19 cellular contexts compared by ENCODE assay signal in genomic region chr10:68284597-68284996, GRCh38. TPM values are rescaled to one million over a fixed set of nuclear protein-coding genes. Genes with fewer than 3 reads are reported as not detected.
A peak's percentile ranks its signal among the peaks of the same experiment; 100 is the strongest.
DNase-seq lines count a peak whose midpoint lies in the region; ATAC-seq and TF ChIP-seq lines count a peak whose summit lies in the region.
"Had no signal": no experiment of that assay in that cellular context is flagged by ENCODE, and none has a peak within 500 bp of the region (broad histone marks: within the 10 kb centered on the region; RNA-seq: fewer than 3 reads in every experiment).

No MANE protein-coding gene starts in this region.

- no peaks in the 10 kb centered on the region for H3K36me3 ChIP-seq in endodermal cell (ENCODE audit: control insufficient read depth, insufficient read depth, low read length)

- H3K27me3 Mint-ChIP-seq in endodermal cell (ENCODE audit: insufficient read depth) (no peaks in the 10 kb centered on the region), osteocyte (ENCODE audit: unreplicated experiment) (no peaks in the 10 kb centered on the region)
- H3K27me3 Mint-ChIP-seq in stimulated activated naive B cell treated with anti-CD40 and anti-IgM and Interleukin-4, amounts not matched to agents 10 μg/mL and 1 μg/mL and 100 μg/mL, for 72 hours, result no peaks in the 10 kb centered on the region

- peak; percentile 2 for DNase-seq in Daoy (ENCODE audit: low read depth)
- DNase-seq in NCI-H69 (lab: John Stamatoyannopoulos, UW), result peak; percentile 19
- no peak for DNase-seq in endodermal cell
- no peak for DNase-seq in osteocyte (ENCODE audit: extremely low spot score, unreplicated experiment)
- DNase-seq in T-helper 1 cell, result no peak
- no peak for DNase-seq in stimulated activated naive B cell treated with anti-CD40 and anti-IgM and Interleukin-4, amounts not matched to agents 10 μg/mL and 1 μg/mL and 100 μg/mL, for 72 hours
- no peak for DNase-seq in activated T-cell treated with anti-CD3 and anti-CD28 coated beads for 4 hours
- DNase-seq: DMS153, GM23248, KG1, NCI-H1092 treated with DMSO at 0.1 percent for 48 hours, NCI-H1694, NCI-H510A treated with DMSO at 0.1 percent for 48 hours, OCI-M1 had no signal

- no peaks in the 10 kb centered on the region for H3K4me1 ChIP-seq in endodermal cell (ENCODE audit: control insufficient read depth, insufficient read depth, low read length)

- H3K9me3 ChIP-seq in endodermal cell (ENCODE audit: control insufficient read depth, low read length), result no peaks in the 10 kb centered on the region

- H3K27ac Mint-ChIP-seq in endodermal cell, result no peak overlapping the region
- peak overlapping the region; percentile 19 for H3K27ac Mint-ChIP-seq in osteocyte (ENCODE audit: unreplicated experiment)
- H3K27ac Mint-ChIP-seq in stimulated activated naive B cell treated with anti-CD40 and anti-IgM and Interleukin-4, amounts not matched to agents 10 μg/mL and 1 μg/mL and 100 μg/mL, for 72 hours, result no peak overlapping the region

- peaks cover 12% of the 10 kb centered on the region for H3K9me3 Mint-ChIP-seq in endodermal cell
- no peaks in the 10 kb centered on the region for H3K9me3 Mint-ChIP-seq in osteocyte (ENCODE audit: unreplicated experiment)
- H3K9me3 Mint-ChIP-seq in stimulated activated naive B cell treated with anti-CD40 and anti-IgM and Interleukin-4, amounts not matched to agents 10 μg/mL and 1 μg/mL and 100 μg/mL, for 72 hours, result no peaks in the 10 kb centered on the region

- peaks cover 7% of the 10 kb centered on the region for H3K36me3 Mint-ChIP-seq in endodermal cell (ENCODE audit: low read depth)
- H3K36me3 Mint-ChIP-seq in osteocyte (ENCODE audit: unreplicated experiment), result peaks cover 6% of the 10 kb centered on the region
- peaks cover 0 to 3% of the 10 kb centered on the region in 2 donors for H3K36me3 Mint-ChIP-seq in stimulated activated naive B cell treated with anti-CD40 and anti-IgM and Interleukin-4, amounts not matched to agents 10 μg/mL and 1 μg/mL and 100 μg/mL, for 72 hours

- H3K4me3 Mint-ChIP-seq in endodermal cell, result no peak overlapping the region
- H3K4me3 Mint-ChIP-seq in osteocyte (ENCODE audit: unreplicated experiment), result no peak overlapping the region
- H3K4me3 Mint-ChIP-seq in stimulated activated naive B cell treated with anti-CD40 and anti-IgM and Interleukin-4, amounts not matched to agents 10 μg/mL and 1 μg/mL and 100 μg/mL, for 72 hours, result no peak overlapping the region

- no peaks in the 10 kb centered on the region for H3K4me1 Mint-ChIP-seq in endodermal cell
- peaks cover 14% of the 10 kb centered on the region for H3K4me1 Mint-ChIP-seq in osteocyte (ENCODE audit: unreplicated experiment)
- peaks cover 4 to 9% of the 10 kb centered on the region in 2 donors for H3K4me1 Mint-ChIP-seq in stimulated activated naive B cell treated with anti-CD40 and anti-IgM and Interleukin-4, amounts not matched to agents 10 μg/mL and 1 μg/mL and 100 μg/mL, for 72 hours

- no peak overlapping the region for H3K4me3 ChIP-seq in endodermal cell (ENCODE audit: low read length)
- H3K4me3 ChIP-seq: GM23248 had no signal

- H3K27ac ChIP-seq in endodermal cell (ENCODE audit: low read depth, low read length), result peak overlapping the region; percentile 60
- H3K27ac ChIP-seq: C4-2B, GM23248, HL-60 had no signal

- TF ChIP-seq CTCF in endodermal cell (conservative IDR thresholded peaks at IDR 0.05) (no peak), osteocyte (IDR thresholded peaks at IDR 0.05) (no peak)

- H3K27me3 ChIP-seq in endodermal cell (ENCODE audit: control insufficient read depth, insufficient read depth, low read length, poor library complexity, severe bottlenecking), result no peaks in the 10 kb centered on the region

- WGBS in endodermal cell (ENCODE audit: insufficient coverage in 1 of 2, insufficient read length in 1 of 2), 2 experiments, result 76 to 79% methylated on average over 2 of the region's 2 CpGs

- H3K9ac ChIP-seq in endodermal cell (ENCODE audit: extremely low read depth, low read length, poor library complexity, severe bottlenecking), result no peak overlapping the region
- H3K9ac ChIP-seq: GM23248 had no signal

- no peak for ATAC-seq in GM21737 (IDR thresholded peaks at IDR 0.05; ENCODE audit: unreplicated experiment)
- ATAC-seq in stimulated activated naive B cell treated with anti-CD40 and anti-IgM and Interleukin-4, amounts not matched to agents 10 μg/mL and 1 μg/mL and 100 μg/mL, for 72 hours (replicated peaks), result no peak

RNA-seq across cellular contexts. Expression of gene HNRNPH3, which starts 47.3 kb away (rescaled TPM):
- total RNA-seq in Daoy (2014; rRNA removed; shearing (Covaris generic)), result 27.3 and 35.5 TPM in 2 replicates
- 100 to 1,000 TPM; 217 to 228 TPM for total RNA-seq in endodermal cell
- 345 TPM for polyA plus RNA-seq in endodermal cell (2013, experiment 1 of 2)
- polyA plus RNA-seq in endodermal cell (2013, experiment 2 of 2), result 293 TPM
- 84.7 and 97.2 TPM in 2 replicates for total RNA-seq in osteocyte

RNA-seq across cellular contexts. Expression of gene PBLD, which starts 48.1 kb away (rescaled TPM):
- total RNA-seq in Daoy (2014; rRNA removed; shearing (Covaris generic)), result 0.86 and 1.8 TPM in 2 replicates
- total RNA-seq in endodermal cell, result 1 to 10 TPM; 5.0 to 5.3 TPM
- polyA plus RNA-seq in endodermal cell (2013, experiment 1 of 2), result 3.3 TPM
- polyA plus RNA-seq in endodermal cell (2013, experiment 2 of 2), result 3.4 TPM
- 8.6 and 10.1 TPM in 2 replicates for total RNA-seq in osteocyte

RNA-seq across cellular contexts. Expression of gene ATOH7, which starts 52.7 kb away (rescaled TPM):
- not detected in 2 replicates for total RNA-seq in Daoy (2014; rRNA removed; shearing (Covaris generic))
- under 1 TPM; 0.35 to 0.46 TPM for total RNA-seq in endodermal cell
- 0.36 TPM for polyA plus RNA-seq in endodermal cell (2013, experiment 1 of 2)
- 0.29 TPM for polyA plus RNA-seq in endodermal cell (2013, experiment 2 of 2)
- not detected in 2 replicates for total RNA-seq in osteocyte
- total RNA-seq: A172, GM23248, MCF 10A had no signal
- polyA plus RNA-seq: GM23248 had no signal

Comparison
In these comparisons a context has a peak if more than half of its experiments do, and no peak if none do; other contexts are left out.
1. DNase-seq: peak in Daoy (single experiment) and NCI-H69 (single experiment); none in endodermal cell (single experiment), osteocyte (single experiment), T-helper 1 cell (0 of 5), stimulated activated naive B cell treated with anti-CD40 and anti-IgM and Interleukin-4, amounts not matched to agents 10 μg/mL and 1 μg/mL and 100 μg/mL, for 72 hours (single experiment) and activated T-cell treated with anti-CD3 and anti-CD28 coated beads for 4 hours (single experiment).